ENCODE assay signal across 1 cellular context in genomic region chr11:12485328-12485727, GRCh38.
TF ChIP-seq lines count a peak whose summit lies in the region.

No MANE protein-coding gene starts in this region.

TF ChIP-seq in SK-N-SH treated with all-trans-retinoic acid at 6 μM for 48 hours, 23 proteins besides CTCF, POLR2A, EP300 and RAD21 (continued from another document):
- no peak for TF ChIP-seq CSDC2 (CRISPR knock-in tag; IDR thresholded peaks at IDR 0.05)
- no peak for TF ChIP-seq CREB5 (CRISPR knock-in tag; IDR thresholded peaks at IDR 0.05; ENCODE audit: low read depth)
- TF ChIP-seq SNAI2 (CRISPR knock-in tag; IDR thresholded peaks at IDR 0.05): no peak
- no peak for TF ChIP-seq ESRRG (CRISPR knock-in tag; IDR thresholded peaks at IDR 0.05)
- TF ChIP-seq TOX (CRISPR knock-in tag; IDR thresholded peaks at IDR 0.05; ENCODE audit: borderline replicate concordance): no peak
- TF ChIP-seq ZC3H10 (CRISPR knock-in tag; IDR thresholded peaks at IDR 0.05): no peak
